In the genomic region with DNA sequence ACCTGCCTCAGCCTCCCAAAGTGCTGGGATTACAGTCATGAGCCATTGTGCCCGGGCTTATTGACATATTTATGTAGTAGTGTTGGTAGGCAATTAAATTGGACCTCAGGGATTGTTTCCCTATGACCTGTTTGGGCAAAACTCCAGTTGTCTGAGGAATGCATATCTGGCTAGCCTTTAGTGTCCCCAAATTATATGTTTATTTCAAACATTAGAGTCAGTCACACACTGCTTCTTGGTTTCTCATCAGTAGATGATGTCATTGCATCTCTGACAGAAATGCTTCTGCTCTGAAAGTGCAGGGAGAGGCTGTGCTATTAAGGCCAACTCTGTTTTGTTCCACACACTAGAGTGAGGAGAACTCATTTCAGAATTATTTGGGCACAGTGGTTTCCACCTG, we compare ENCODE assay signal across 1 cellular context.
TF ChIP-seq lines count a peak whose summit lies in the region.

No MANE protein-coding gene starts in this region.

TF ChIP-seq in HEK293, 187 proteins besides CTCF, POLR2A, EP300 and RAD21 (continued from another document and continues in another):
- TF ChIP-seq TSHZ1 (tag by site-specific recombination; IDR thresholded peaks at IDR 0.05; ENCODE audit: borderline replicate concordance) = 0 out of 2 replicates have a peak, but pooled peaks have one; percentile 27
- no peak for TF ChIP-seq ZNF521 (tag by site-specific recombination; IDR thresholded peaks at IDR 0.05)
- TF ChIP-seq ZNF157 (tag by site-specific recombination; IDR thresholded peaks at IDR 0.05) = no peak
- TF ChIP-seq ZNF2 (tag by site-specific recombination; IDR thresholded peaks at IDR 0.05) = no peak
- no peak for TF ChIP-seq SCRT1 (tag by site-specific recombination; IDR thresholded peaks at IDR 0.05; ENCODE audit: borderline replicate concordance)
- TF ChIP-seq OSR2 (tag by site-specific recombination; IDR thresholded peaks at IDR 0.05) = peak; percentile 81
- TF ChIP-seq ZNF837 (tag by site-specific recombination; IDR thresholded peaks at IDR 0.05) = no peak
- no peak for TF ChIP-seq ZNF391 (tag by site-specific recombination; IDR thresholded peaks at IDR 0.05; ENCODE audit: borderline replicate concordance, low read depth)
- TF ChIP-seq ZNF132 (tag by site-specific recombination; IDR thresholded peaks at IDR 0.05; ENCODE audit: borderline replicate concordance) = no peak
- TF ChIP-seq ZNF274 (IDR thresholded peaks at IDR 0.05; ENCODE audit: low read length) = no peak
- no peak for TF ChIP-seq ZNF274 (tag by site-specific recombination; IDR thresholded peaks at IDR 0.05; ENCODE audit: borderline replicate concordance)
- TF ChIP-seq ZNF202 (tag by site-specific recombination; IDR thresholded peaks at IDR 0.05; ENCODE audit: borderline replicate concordance) = no peak
- no peak for TF ChIP-seq ZBTB11 (tag by site-specific recombination; conservative IDR thresholded peaks at IDR 0.05; ENCODE audit: low read depth)
- no peak for TF ChIP-seq ZNF571 (tag by site-specific recombination; IDR thresholded peaks at IDR 0.05)
- no peak for TF ChIP-seq ZNF211 (tag by site-specific recombination; IDR thresholded peaks at IDR 0.05; ENCODE audit: low read depth)
- TF ChIP-seq ZNF548 (tag by site-specific recombination; IDR thresholded peaks at IDR 0.05) = no peak
- no peak for TF ChIP-seq ZBTB1 (tag by site-specific recombination; IDR thresholded peaks at IDR 0.05)
- TF ChIP-seq TCF7L2 (IDR thresholded peaks at IDR 0.05; ENCODE audit: borderline replicate concordance, low read depth, low read length) = no peak
- TF ChIP-seq SETDB1 (IDR thresholded peaks at IDR 0.05; ENCODE audit: insufficient read length, low read length) = no peak
- no peak for TF ChIP-seq ZNF785 (tag by site-specific recombination; IDR thresholded peaks at IDR 0.05)
- TF ChIP-seq KLF1 (tag by site-specific recombination; IDR thresholded peaks at IDR 0.05) = no peak
- TF ChIP-seq ZNF596 (tag by site-specific recombination; IDR thresholded peaks at IDR 0.05) = no peak
- TF ChIP-seq, protein P1, sequence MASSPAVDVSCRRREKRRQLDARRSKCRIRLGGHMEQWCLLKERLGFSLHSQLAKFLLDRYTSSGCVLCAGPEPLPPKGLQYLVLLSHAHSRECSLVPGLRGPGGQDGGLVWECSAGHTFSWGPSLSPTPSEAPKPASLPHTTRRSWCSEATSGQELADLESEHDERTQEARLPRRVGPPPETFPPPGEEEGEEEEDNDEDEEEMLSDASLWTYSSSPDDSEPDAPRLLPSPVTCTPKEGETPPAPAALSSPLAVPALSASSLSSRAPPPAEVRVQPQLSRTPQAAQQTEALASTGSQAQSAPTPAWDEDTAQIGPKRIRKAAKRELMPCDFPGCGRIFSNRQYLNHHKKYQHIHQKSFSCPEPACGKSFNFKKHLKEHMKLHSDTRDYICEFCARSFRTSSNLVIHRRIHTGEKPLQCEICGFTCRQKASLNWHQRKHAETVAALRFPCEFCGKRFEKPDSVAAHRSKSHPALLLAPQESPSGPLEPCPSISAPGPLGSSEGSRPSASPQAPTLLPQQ (tag by site-specific recombination; IDR thresholded peaks at IDR 0.05) = no peak
- no peak for TF ChIP-seq ZNF121 (tag by site-specific recombination; IDR thresholded peaks at IDR 0.05)
- no peak for TF ChIP-seq AEBP2 (tag by site-specific recombination; IDR thresholded peaks at IDR 0.05; ENCODE audit: borderline replicate concordance)
- peak; percentile 72; the same call in 1 of the 2 replicates for TF ChIP-seq ZBTB21 (tag by site-specific recombination; IDR thresholded peaks at IDR 0.05)
- TF ChIP-seq ZNF433 (tag by site-specific recombination; IDR thresholded peaks at IDR 0.05; ENCODE audit: low read depth) = no peak
- no peak for TF ChIP-seq ZBTB17 (tag by site-specific recombination; IDR thresholded peaks at IDR 0.05)
- no peak for TF ChIP-seq ZNF488 (tag by site-specific recombination; IDR thresholded peaks at IDR 0.05)
- no peak for TF ChIP-seq ELK4 (IDR thresholded peaks at IDR 0.05; ENCODE audit: borderline replicate concordance, low read depth, low read length)
- TF ChIP-seq ZNF610 (tag by site-specific recombination; IDR thresholded peaks at IDR 0.05; ENCODE audit: borderline replicate concordance) = no peak
- no peak for TF ChIP-seq ZNF404 (tag by site-specific recombination; IDR thresholded peaks at IDR 0.05)
- no peak for TF ChIP-seq SP2 (tag by site-specific recombination; IDR thresholded peaks at IDR 0.05)
- no peak for TF ChIP-seq ZNF248 (tag by site-specific recombination; IDR thresholded peaks at IDR 0.05)
- no peak for TF ChIP-seq ZNF239 (tag by site-specific recombination; IDR thresholded peaks at IDR 0.05)
- TF ChIP-seq ZNF677 (tag by site-specific recombination; IDR thresholded peaks at IDR 0.05) = no peak
- TF ChIP-seq ZNF362 (tag by site-specific recombination; IDR thresholded peaks at IDR 0.05) = no peak
- TF ChIP-seq ZNF221 (tag by site-specific recombination; IDR thresholded peaks at IDR 0.05; ENCODE audit: borderline replicate concordance) = no peak
- no peak for TF ChIP-seq ZNF561 (tag by site-specific recombination; IDR thresholded peaks at IDR 0.05; ENCODE audit: borderline replicate concordance)
- no peak for TF ChIP-seq SALL2 (tag by site-specific recombination; IDR thresholded peaks at IDR 0.05; ENCODE audit: borderline replicate concordance)
- TF ChIP-seq, protein P2, sequence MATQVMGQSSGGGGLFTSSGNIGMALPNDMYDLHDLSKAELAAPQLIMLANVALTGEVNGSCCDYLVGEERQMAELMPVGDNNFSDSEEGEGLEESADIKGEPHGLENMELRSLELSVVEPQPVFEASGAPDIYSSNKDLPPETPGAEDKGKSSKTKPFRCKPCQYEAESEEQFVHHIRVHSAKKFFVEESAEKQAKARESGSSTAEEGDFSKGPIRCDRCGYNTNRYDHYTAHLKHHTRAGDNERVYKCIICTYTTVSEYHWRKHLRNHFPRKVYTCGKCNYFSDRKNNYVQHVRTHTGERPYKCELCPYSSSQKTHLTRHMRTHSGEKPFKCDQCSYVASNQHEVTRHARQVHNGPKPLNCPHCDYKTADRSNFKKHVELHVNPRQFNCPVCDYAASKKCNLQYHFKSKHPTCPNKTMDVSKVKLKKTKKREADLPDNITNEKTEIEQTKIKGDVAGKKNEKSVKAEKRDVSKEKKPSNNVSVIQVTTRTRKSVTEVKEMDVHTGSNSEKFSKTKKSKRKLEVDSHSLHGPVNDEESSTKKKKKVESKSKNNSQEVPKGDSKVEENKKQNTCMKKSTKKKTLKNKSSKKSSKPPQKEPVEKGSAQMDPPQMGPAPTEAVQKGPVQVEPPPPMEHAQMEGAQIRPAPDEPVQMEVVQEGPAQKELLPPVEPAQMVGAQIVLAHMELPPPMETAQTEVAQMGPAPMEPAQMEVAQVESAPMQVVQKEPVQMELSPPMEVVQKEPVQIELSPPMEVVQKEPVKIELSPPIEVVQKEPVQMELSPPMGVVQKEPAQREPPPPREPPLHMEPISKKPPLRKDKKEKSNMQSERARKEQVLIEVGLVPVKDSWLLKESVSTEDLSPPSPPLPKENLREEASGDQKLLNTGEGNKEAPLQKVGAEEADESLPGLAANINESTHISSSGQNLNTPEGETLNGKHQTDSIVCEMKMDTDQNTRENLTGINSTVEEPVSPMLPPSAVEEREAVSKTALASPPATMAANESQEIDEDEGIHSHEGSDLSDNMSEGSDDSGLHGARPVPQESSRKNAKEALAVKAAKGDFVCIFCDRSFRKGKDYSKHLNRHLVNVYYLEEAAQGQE (tag by site-specific recombination; IDR thresholded peaks at IDR 0.05) = no peak
- no peak for TF ChIP-seq ZBTB49 (tag by site-specific recombination; IDR thresholded peaks at IDR 0.05; ENCODE audit: low read depth)
